8 cellular contexts compared by ENCODE assay signal in genomic region chr19:40284251-40284500, GRCh38. TPM values are rescaled to one million over a fixed set of nuclear protein-coding genes. Genes with fewer than 3 reads are reported as not detected.
A peak's percentile ranks its signal among the peaks of the same experiment; 100 is the strongest.
DNase-seq lines count a peak whose midpoint lies in the region; ATAC-seq and TF ChIP-seq lines count a peak whose summit lies in the region.

No MANE protein-coding gene starts in this region.

- H3K4me3 ChIP-seq in ascending aorta (peak overlapping the region; percentile 71 to 83), liver (ENCODE audit: low read depth in 1 of 3, low read length in 3 of 3) (peak overlapping the region; percentile 54 to 89 (median 87)), thyroid gland (replicated peaks in 1 of 3) (peak overlapping the region; percentile 56 to 95 (median 91))

- 3% methylated on average over 4 of the region's 4 CpGs for WGBS in liver
- WGBS in thyroid gland, 2 donors, result 8 to 9% methylated on average over 4 of the region's 4 CpGs

- peak overlapping the region; percentile 92 for H3K27ac Mint-ChIP-seq in activated CD8-positive, alpha-beta memory T cell treated with anti-CD3 and anti-CD28 coated beads, Interleukin-2, amount 10 ng/mL, durations not matched to agents 7 days and 5 days

- H3K4me1 ChIP-seq in ascending aorta (peaks cover 18 to 36% of the 10 kb centered on the region in 2 donors), liver (ENCODE audit: control insufficient read depth in 4 of 4, insufficient read depth in 4 of 4, low read length in 3 of 4) (peaks cover 21 to 56% (median 47%) of the 10 kb centered on the region in 4 donors), thyroid gland (peaks cover 42 to 56% of the 10 kb centered on the region in 2 donors)

- no peaks in the 10 kb centered on the region for H3K9me3 Mint-ChIP-seq in activated CD8-positive, alpha-beta memory T cell treated with anti-CD3 and anti-CD28 coated beads, Interleukin-2, amount 10 ng/mL, durations not matched to agents 7 days and 5 days (ENCODE audit: low read depth)

- CTCF ChIA-PET in activated CD8-positive, alpha-beta memory T cell treated with anti-CD3 and anti-CD28 coated beads, Interleukin-2, amount 10 ng/mL, durations not matched to agents 7 days and 5 days (lab: Charles Lee), result interaction anchor here (0.7 to 1.7 kb wide), 3 partner anchors 10 to 136 kb away, joined by 3 to 4 read pairs (median 4); partner anchors contain the start of genes C19orf47 and PLD3

- peak overlapping the region; percentile 63 to 96 for H3K9ac ChIP-seq in liver (ENCODE audit: low read depth in 1 of 2, low read length in 2 of 2)

- no peaks in the 10 kb centered on the region for H3K36me3 Mint-ChIP-seq in activated CD8-positive, alpha-beta memory T cell treated with anti-CD3 and anti-CD28 coated beads, Interleukin-2, amount 10 ng/mL, durations not matched to agents 7 days and 5 days

- no peak for ATAC-seq in activated CD8-positive, alpha-beta memory T cell treated with anti-CD3 and anti-CD28 coated beads, Interleukin-2, amount 10 ng/mL, durations not matched to agents 7 days and 5 days
- ATAC-seq in GM18870 (IDR thresholded peaks at IDR 0.05; ENCODE audit: unreplicated experiment) (no peak), GM21360 (IDR thresholded peaks at IDR 0.05; ENCODE audit: unreplicated experiment) (no peak)

- DNase-seq in activated CD8-positive, alpha-beta memory T cell treated with anti-CD3 and anti-CD28 coated beads, Interleukin-2, amount 10 ng/mL, durations not matched to agents 7 days and 5 days, result no peak
- DNase-seq in activated CD8-positive, alpha-beta memory T cell treated with anti-CD3 and anti-CD28 coated beads, Interleukin-2, amount 50 U/mL, for 48 hours, result no peak
- DNase-seq in ascending aorta (ENCODE audit: low spot score in 2 of 2) (no peak), thyroid gland (no peak), AML-193 (lab: John Stamatoyannopoulos, UW) (no peak)

- H3K27me3 ChIP-seq in ascending aorta (no peaks in the 10 kb centered on the region), liver (ENCODE audit: control insufficient read depth in 4 of 4, insufficient read depth in 4 of 4, low read length in 3 of 4) (no peaks in the 10 kb centered on the region), thyroid gland (no peaks in the 10 kb centered on the region)

- H3K36me3 ChIP-seq in ascending aorta, result no peaks in the 10 kb centered on the region
- H3K36me3 ChIP-seq in liver (ENCODE audit: control insufficient read depth in 4 of 4, insufficient read depth in 3 of 4, low read depth in 1 of 4, low read length in 3 of 4), result no peaks in the 10 kb centered on the region
- H3K36me3 ChIP-seq in thyroid gland, result no peaks in the 10 kb centered on the region

- TF ChIP-seq RAD21 in liver (IDR thresholded peaks at IDR 0.05), result no peak

- H3K27me3 Mint-ChIP-seq in activated CD8-positive, alpha-beta memory T cell treated with anti-CD3 and anti-CD28 coated beads, Interleukin-2, amount 10 ng/mL, durations not matched to agents 7 days and 5 days, result no peaks in the 10 kb centered on the region

- no peaks in the 10 kb centered on the region for H3K9me3 ChIP-seq in ascending aorta
- no peaks in the 10 kb centered on the region for H3K9me3 ChIP-seq in liver (ENCODE audit: control insufficient read depth in 4 of 4, low read length in 3 of 4)
- no peaks in the 10 kb centered on the region for H3K9me3 ChIP-seq in thyroid gland

- H3K4me3 Mint-ChIP-seq in activated CD8-positive, alpha-beta memory T cell treated with anti-CD3 and anti-CD28 coated beads, Interleukin-2, amount 10 ng/mL, durations not matched to agents 7 days and 5 days, result peak overlapping the region; percentile 86

- H3K27ac ChIP-seq in ascending aorta, result peak overlapping the region; percentile 84 to 97
- peak overlapping the region; percentile 92 to 93 for H3K27ac ChIP-seq in liver (ENCODE audit: low read depth in 1 of 2, low read length in 2 of 2)
- peak overlapping the region; percentile 97 to 100 (median 98) for H3K27ac ChIP-seq in thyroid gland

- TF ChIP-seq CTCF in ascending aorta (IDR thresholded peaks at IDR 0.05) (no peak), liver (IDR thresholded peaks at IDR 0.05; ENCODE audit: low read depth, low read length, missing input control) (no peak), thyroid gland (IDR thresholded peaks at IDR 0.05) (no peak)

- intact Hi-C loops in ascending aorta (cut with DNase I), result loop anchor here (2.0 to 10.0 kb wide), 6 partner anchors 65 to 981 kb away; partner anchors contain the start of genes C19orf47, FBL, HNRNPUL1 and LTBP4
- intact Hi-C loops in thyroid gland (cut with DNase I), result loop anchor here (5.0 kb wide), 1 partner anchor 47 kb away; no protein-coding TSS in a partner anchor

- peaks cover 50% of the 10 kb centered on the region for H3K4me1 Mint-ChIP-seq in activated CD8-positive, alpha-beta memory T cell treated with anti-CD3 and anti-CD28 coated beads, Interleukin-2, amount 10 ng/mL, durations not matched to agents 7 days and 5 days

- TF ChIP-seq POLR2A in thyroid gland (IDR thresholded peaks at IDR 0.05), result no peak

TF ChIP-seq in liver, 16 proteins besides CTCF, POLR2A, EP300 and RAD21:
- no peak for TF ChIP-seq HNF4A (conservative IDR thresholded peaks at IDR 0.05)
- TF ChIP-seq EGR1 (IDR thresholded peaks at IDR 0.05; ENCODE audit: low read depth in 2 of 2), result no peak
- TF ChIP-seq YY1 (IDR thresholded peaks at IDR 0.05), result no peak
- TF ChIP-seq SP1 (IDR thresholded peaks at IDR 0.05), result no peak
- no peak for TF ChIP-seq NR2F2 (IDR thresholded peaks at IDR 0.05)
- TF ChIP-seq GABPA (IDR thresholded peaks at IDR 0.05 in 1 of 2, conservative IDR thresholded peaks at IDR 0.05 in 1 of 2), result no peak
- no peak for TF ChIP-seq FOXA1 (IDR thresholded peaks at IDR 0.05)
- TF ChIP-seq FOXA2 (IDR thresholded peaks at IDR 0.05), result no peak
- TF ChIP-seq, protein P1, sequence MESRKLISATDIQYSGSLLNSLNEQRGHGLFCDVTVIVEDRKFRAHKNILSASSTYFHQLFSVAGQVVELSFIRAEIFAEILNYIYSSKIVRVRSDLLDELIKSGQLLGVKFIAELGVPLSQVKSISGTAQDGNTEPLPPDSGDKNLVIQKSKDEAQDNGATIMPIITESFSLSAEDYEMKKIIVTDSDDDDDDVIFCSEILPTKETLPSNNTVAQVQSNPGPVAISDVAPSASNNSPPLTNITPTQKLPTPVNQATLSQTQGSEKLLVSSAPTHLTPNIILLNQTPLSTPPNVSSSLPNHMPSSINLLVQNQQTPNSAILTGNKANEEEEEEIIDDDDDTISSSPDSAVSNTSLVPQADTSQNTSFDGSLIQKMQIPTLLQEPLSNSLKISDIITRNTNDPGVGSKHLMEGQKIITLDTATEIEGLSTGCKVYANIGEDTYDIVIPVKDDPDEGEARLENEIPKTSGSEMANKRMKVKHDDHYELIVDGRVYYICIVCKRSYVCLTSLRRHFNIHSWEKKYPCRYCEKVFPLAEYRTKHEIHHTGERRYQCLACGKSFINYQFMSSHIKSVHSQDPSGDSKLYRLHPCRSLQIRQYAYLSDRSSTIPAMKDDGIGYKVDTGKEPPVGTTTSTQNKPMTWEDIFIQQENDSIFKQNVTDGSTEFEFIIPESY (IDR thresholded peaks at IDR 0.05), result no peak
- TF ChIP-seq, protein P2, sequence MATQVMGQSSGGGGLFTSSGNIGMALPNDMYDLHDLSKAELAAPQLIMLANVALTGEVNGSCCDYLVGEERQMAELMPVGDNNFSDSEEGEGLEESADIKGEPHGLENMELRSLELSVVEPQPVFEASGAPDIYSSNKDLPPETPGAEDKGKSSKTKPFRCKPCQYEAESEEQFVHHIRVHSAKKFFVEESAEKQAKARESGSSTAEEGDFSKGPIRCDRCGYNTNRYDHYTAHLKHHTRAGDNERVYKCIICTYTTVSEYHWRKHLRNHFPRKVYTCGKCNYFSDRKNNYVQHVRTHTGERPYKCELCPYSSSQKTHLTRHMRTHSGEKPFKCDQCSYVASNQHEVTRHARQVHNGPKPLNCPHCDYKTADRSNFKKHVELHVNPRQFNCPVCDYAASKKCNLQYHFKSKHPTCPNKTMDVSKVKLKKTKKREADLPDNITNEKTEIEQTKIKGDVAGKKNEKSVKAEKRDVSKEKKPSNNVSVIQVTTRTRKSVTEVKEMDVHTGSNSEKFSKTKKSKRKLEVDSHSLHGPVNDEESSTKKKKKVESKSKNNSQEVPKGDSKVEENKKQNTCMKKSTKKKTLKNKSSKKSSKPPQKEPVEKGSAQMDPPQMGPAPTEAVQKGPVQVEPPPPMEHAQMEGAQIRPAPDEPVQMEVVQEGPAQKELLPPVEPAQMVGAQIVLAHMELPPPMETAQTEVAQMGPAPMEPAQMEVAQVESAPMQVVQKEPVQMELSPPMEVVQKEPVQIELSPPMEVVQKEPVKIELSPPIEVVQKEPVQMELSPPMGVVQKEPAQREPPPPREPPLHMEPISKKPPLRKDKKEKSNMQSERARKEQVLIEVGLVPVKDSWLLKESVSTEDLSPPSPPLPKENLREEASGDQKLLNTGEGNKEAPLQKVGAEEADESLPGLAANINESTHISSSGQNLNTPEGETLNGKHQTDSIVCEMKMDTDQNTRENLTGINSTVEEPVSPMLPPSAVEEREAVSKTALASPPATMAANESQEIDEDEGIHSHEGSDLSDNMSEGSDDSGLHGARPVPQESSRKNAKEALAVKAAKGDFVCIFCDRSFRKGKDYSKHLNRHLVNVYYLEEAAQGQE (IDR thresholded peaks at IDR 0.05), result no peak
- TF ChIP-seq, protein P3, sequence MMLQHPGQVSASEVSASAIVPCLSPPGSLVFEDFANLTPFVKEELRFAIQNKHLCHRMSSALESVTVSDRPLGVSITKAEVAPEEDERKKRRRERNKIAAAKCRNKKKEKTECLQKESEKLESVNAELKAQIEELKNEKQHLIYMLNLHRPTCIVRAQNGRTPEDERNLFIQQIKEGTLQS (IDR thresholded peaks at IDR 0.05), result no peak
- no peak for TF ChIP-seq JUND (IDR thresholded peaks at IDR 0.05)
- TF ChIP-seq MAX (IDR thresholded peaks at IDR 0.05), result no peak

RNA-seq across cellular contexts. Expression of gene AKT2, which starts 1.0 kb away (rescaled TPM):
- 100 to 1,000 TPM; 141 to 172 TPM for total RNA-seq in activated CD8-positive, alpha-beta memory T cell treated with anti-CD3 and anti-CD28 coated beads, Interleukin-2, amount 10 ng/mL, durations not matched to agents 7 days and 5 days
- total RNA-seq in ascending aorta (137 TPM), liver (100 to 1,000 TPM in 1 of 2 donors, 10 to 100 TPM in 1; 49.6 to 110 TPM), thyroid gland (100 to 1,000 TPM; 166 to 285 (median 190) TPM)
- 10 to 100 TPM; 23.2 to 71.3 TPM for polyA plus RNA-seq in liver

RNA-seq across cellular contexts. Expression of gene CCNP, which starts 57.7 kb away (rescaled TPM):
- under 1 TPM; 0.21 to 0.38 TPM for total RNA-seq in activated CD8-positive, alpha-beta memory T cell treated with anti-CD3 and anti-CD28 coated beads, Interleukin-2, amount 10 ng/mL, durations not matched to agents 7 days and 5 days
- total RNA-seq in ascending aorta (not detected), liver (1 to 10 TPM in 1 of 2 donors, under 1 TPM in 1; 0.84 to 2.5 TPM), thyroid gland (1 to 10 TPM in 1 of 4 donors, under 1 TPM in 2, not detected in 1; 0.13 to 3.2 (median 0.68) TPM)
- 1 to 10 TPM; 1.2 to 3.7 TPM for polyA plus RNA-seq in liver
